In the genomic region with DNA sequence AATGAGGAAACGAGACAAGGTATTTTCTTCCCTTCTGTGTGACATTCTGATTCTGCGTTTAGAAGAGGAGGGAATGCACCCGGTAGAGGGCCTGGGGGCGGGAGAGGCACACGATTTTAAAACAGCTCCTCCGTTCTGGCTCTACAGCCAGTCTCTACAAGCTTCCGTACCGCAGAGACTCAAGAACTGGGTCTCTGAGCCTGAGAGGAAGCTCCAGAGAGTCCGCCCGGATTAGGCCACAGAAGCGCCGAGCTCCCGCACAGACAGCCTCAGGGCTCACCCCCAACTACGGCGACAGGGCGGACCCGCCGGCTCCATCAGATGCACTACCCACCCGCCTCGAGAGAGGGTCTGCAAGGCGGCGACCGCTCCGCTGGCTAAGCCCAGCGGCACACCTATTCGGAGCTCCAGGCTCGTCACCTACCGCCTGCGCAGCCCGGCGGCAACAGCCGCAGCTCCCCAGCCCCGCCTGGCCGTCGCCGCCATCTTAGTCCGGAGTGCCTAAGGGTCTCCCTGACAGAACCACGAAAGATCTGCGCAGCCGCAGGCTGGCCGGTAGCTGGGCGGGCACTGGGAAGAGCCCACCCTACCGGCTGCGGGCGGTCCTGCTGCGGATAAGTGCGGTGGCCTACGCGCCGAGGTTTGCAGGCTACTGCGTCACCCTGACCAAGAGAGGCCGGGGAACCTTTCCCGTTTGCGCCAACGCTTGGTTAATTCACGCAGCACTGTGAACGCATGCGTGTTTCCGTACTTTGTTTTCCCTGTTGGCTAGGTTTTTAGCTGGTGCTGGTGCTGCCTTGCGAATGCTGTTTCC, we compare ENCODE assay signal across 1 cellular context.
TF ChIP-seq lines count a peak whose summit lies in the region.

TSS of gene NFU1 (minus strand) at position 499 of the 814 bp plus-strand sequence. CDS start at position 486, 13 bp downstream.

TF ChIP-seq in HepG2, 621 proteins besides CTCF, POLR2A, EP300 and RAD21 (continued from another document and continues in another):
- TF ChIP-seq GRHL1 (CRISPR knock-in tag; conservative IDR thresholded peaks at IDR 0.05) = no peak
- TF ChIP-seq ZNF501 (CRISPR knock-in tag; IDR thresholded peaks at IDR 0.05) = peak; percentile 95
- no peak for TF ChIP-seq NONO (IDR thresholded peaks at IDR 0.05)
- peak; percentile 90 for TF ChIP-seq NONO (CRISPR knock-in tag; conservative IDR thresholded peaks at IDR 0.05)
- TF ChIP-seq NRL (CRISPR knock-in tag; IDR thresholded peaks at IDR 0.05; ENCODE audit: borderline replicate concordance) = peak; percentile 98
- TF ChIP-seq ZNF292 (CRISPR knock-in tag; IDR thresholded peaks at IDR 0.05; ENCODE audit: borderline replicate concordance, low read depth) = peak; percentile 94
- TF ChIP-seq ZNF652 (CRISPR knock-in tag; IDR thresholded peaks at IDR 0.05; ENCODE audit: borderline replicate concordance, low read depth) = no peak
- TF ChIP-seq MED1 (CRISPR knock-in tag; IDR thresholded peaks at IDR 0.05) = peak; percentile 87
- no peak for TF ChIP-seq ZNF20 (CRISPR knock-in tag; IDR thresholded peaks at IDR 0.05)
- peak; percentile 96 for TF ChIP-seq POLR2AphosphoS5 (IDR thresholded peaks at IDR 0.05; ENCODE audit: low read depth, low read length)
- TF ChIP-seq ZNF784 (CRISPR knock-in tag; IDR thresholded peaks at IDR 0.05; ENCODE audit: borderline replicate concordance) = peak; percentile 90
- no peak; the same call in 1 of the 2 replicates for TF ChIP-seq ZNF547 (CRISPR knock-in tag; IDR thresholded peaks at IDR 0.05)
- TF ChIP-seq RNF219 (CRISPR knock-in tag; IDR thresholded peaks at IDR 0.05) = no peak
- TF ChIP-seq ZNF772 (CRISPR knock-in tag; IDR thresholded peaks at IDR 0.05) = peak; percentile 86
- TF ChIP-seq UBTF (CRISPR knock-in tag; IDR thresholded peaks at IDR 0.05) = peak; percentile 100
- no peak for TF ChIP-seq ZNF101 (CRISPR knock-in tag; IDR thresholded peaks at IDR 0.05; ENCODE audit: borderline replicate concordance, low read depth)
- TF ChIP-seq, protein P1, sequence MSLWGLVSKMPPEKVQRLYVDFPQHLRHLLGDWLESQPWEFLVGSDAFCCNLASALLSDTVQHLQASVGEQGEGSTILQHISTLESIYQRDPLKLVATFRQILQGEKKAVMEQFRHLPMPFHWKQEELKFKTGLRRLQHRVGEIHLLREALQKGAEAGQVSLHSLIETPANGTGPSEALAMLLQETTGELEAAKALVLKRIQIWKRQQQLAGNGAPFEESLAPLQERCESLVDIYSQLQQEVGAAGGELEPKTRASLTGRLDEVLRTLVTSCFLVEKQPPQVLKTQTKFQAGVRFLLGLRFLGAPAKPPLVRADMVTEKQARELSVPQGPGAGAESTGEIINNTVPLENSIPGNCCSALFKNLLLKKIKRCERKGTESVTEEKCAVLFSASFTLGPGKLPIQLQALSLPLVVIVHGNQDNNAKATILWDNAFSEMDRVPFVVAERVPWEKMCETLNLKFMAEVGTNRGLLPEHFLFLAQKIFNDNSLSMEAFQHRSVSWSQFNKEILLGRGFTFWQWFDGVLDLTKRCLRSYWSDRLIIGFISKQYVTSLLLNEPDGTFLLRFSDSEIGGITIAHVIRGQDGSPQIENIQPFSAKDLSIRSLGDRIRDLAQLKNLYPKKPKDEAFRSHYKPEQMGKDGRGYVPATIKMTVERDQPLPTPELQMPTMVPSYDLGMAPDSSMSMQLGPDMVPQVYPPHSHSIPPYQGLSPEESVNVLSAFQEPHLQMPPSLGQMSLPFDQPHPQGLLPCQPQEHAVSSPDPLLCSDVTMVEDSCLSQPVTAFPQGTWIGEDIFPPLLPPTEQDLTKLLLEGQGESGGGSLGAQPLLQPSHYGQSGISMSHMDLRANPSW (CRISPR knock-in tag; IDR thresholded peaks at IDR 0.05; ENCODE audit: borderline replicate concordance) = peak; percentile 47; the same call in 1 of the 2 replicates
- TF ChIP-seq SIX4 (CRISPR knock-in tag; IDR thresholded peaks at IDR 0.05) = 0 out of 2 replicates have a peak, but pooled peaks have one; percentile 10
- TF ChIP-seq ONECUT2 (CRISPR knock-in tag; IDR thresholded peaks at IDR 0.05) = no peak
- TF ChIP-seq ZNF724P (CRISPR knock-in tag; IDR thresholded peaks at IDR 0.05; ENCODE audit: borderline replicate concordance) = peak; percentile 73; the same call in 1 of the 2 replicates
- TF ChIP-seq, protein P2, sequence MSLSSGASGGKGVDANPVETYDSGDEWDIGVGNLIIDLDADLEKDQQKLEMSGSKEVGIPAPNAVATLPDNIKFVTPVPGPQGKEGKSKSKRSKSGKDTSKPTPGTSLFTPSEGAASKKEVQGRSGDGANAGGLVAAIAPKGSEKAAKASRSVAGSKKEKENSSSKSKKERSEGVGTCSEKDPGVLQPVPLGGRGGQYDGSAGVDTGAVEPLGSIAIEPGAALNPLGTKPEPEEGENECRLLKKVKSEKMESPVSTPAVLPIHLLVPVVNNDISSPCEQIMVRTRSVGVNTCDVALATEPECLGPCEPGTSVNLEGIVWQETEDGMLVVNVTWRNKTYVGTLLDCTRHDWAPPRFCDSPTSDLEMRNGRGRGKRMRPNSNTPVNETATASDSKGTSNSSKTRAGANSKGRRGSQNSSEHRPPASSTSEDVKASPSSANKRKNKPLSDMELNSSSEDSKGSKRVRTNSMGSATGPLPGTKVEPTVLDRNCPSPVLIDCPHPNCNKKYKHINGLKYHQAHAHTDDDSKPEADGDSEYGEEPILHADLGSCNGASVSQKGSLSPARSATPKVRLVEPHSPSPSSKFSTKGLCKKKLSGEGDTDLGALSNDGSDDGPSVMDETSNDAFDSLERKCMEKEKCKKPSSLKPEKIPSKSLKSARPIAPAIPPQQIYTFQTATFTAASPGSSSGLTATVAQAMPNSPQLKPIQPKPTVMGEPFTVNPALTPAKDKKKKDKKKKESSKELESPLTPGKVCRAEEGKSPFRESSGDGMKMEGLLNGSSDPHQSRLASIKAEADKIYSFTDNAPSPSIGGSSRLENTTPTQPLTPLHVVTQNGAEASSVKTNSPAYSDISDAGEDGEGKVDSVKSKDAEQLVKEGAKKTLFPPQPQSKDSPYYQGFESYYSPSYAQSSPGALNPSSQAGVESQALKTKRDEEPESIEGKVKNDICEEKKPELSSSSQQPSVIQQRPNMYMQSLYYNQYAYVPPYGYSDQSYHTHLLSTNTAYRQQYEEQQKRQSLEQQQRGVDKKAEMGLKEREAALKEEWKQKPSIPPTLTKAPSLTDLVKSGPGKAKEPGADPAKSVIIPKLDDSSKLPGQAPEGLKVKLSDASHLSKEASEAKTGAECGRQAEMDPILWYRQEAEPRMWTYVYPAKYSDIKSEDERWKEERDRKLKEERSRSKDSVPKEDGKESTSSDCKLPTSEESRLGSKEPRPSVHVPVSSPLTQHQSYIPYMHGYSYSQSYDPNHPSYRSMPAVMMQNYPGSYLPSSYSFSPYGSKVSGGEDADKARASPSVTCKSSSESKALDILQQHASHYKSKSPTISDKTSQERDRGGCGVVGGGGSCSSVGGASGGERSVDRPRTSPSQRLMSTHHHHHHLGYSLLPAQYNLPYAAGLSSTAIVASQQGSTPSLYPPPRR (CRISPR knock-in tag; IDR thresholded peaks at IDR 0.05; ENCODE audit: borderline replicate concordance) = peak; percentile 72; the same call in 1 of the 2 replicates
- TF ChIP-seq ZNF230 (CRISPR knock-in tag; IDR thresholded peaks at IDR 0.05) = peak; percentile 94
- no peak for TF ChIP-seq TCF12 (IDR thresholded peaks at IDR 0.05)
- no peak for TF ChIP-seq TCF12 (CRISPR knock-in tag; IDR thresholded peaks at IDR 0.05)
- 0 out of 2 replicates have a peak, but pooled peaks have one; percentile 43 for TF ChIP-seq ZNF160 (CRISPR knock-in tag; IDR thresholded peaks at IDR 0.05)
- TF ChIP-seq CEBPG (CRISPR knock-in tag; IDR thresholded peaks at IDR 0.05) = peak; percentile 64
- TF ChIP-seq SP1 (IDR thresholded peaks at IDR 0.05) = no peak
- TF ChIP-seq SP1 (CRISPR knock-in tag; IDR thresholded peaks at IDR 0.05) = peak; percentile 67
- TF ChIP-seq SRY (CRISPR knock-in tag; IDR thresholded peaks at IDR 0.05) = peak; percentile 97
- TF ChIP-seq THYN1 (CRISPR knock-in tag; IDR thresholded peaks at IDR 0.05; ENCODE audit: borderline replicate concordance, low read depth) = peak; percentile 85; the same call in 1 of the 2 replicates
- peak; percentile 91; the same call in 1 of the 2 replicates for TF ChIP-seq ZNF264 (CRISPR knock-in tag; IDR thresholded peaks at IDR 0.05)
- no peak for TF ChIP-seq CBX5 (CRISPR knock-in tag; IDR thresholded peaks at IDR 0.05; ENCODE audit: borderline replicate concordance)
- peak; percentile 81 for TF ChIP-seq KLF13 (CRISPR knock-in tag; IDR thresholded peaks at IDR 0.05)
- TF ChIP-seq ZNF660 (CRISPR knock-in tag; IDR thresholded peaks at IDR 0.05; ENCODE audit: borderline replicate concordance, low read depth) = no peak
- peak; percentile 12; the same call in 1 of the 2 replicates for TF ChIP-seq RFX5 (IDR thresholded peaks at IDR 0.05; ENCODE audit: low read depth, low read length)
- no peak for TF ChIP-seq ZNF816 (CRISPR knock-in tag; IDR thresholded peaks at IDR 0.05; ENCODE audit: borderline replicate concordance)
- TF ChIP-seq KDM1A (CRISPR knock-in tag; IDR thresholded peaks at IDR 0.05) = no peak
- peak; percentile 95 for TF ChIP-seq FOXC1 (CRISPR knock-in tag; IDR thresholded peaks at IDR 0.05; ENCODE audit: borderline replicate concordance)
- peak; percentile 93 for TF ChIP-seq KMT2A (CRISPR knock-in tag; IDR thresholded peaks at IDR 0.05)
- peak; percentile 73 for TF ChIP-seq ELF1 (CRISPR knock-in tag; IDR thresholded peaks at IDR 0.05)
- TF ChIP-seq FOXM1 (CRISPR knock-in tag; IDR thresholded peaks at IDR 0.05) = no peak; the same call in 1 of the 2 replicates
- no peak; the same call in 1 of the 2 replicates for TF ChIP-seq ZNF614 (CRISPR knock-in tag; IDR thresholded peaks at IDR 0.05; ENCODE audit: borderline replicate concordance)
- TF ChIP-seq PPARG (CRISPR knock-in tag; conservative IDR thresholded peaks at IDR 0.05) = peak; percentile 62; the same call in 1 of the 2 replicates
- TF ChIP-seq RARG (CRISPR knock-in tag; IDR thresholded peaks at IDR 0.05; ENCODE audit: low read depth) = 0 out of 2 replicates have a peak, but pooled peaks have one; percentile 31
- peak; percentile 74; the same call in 1 of the 2 replicates for TF ChIP-seq FOXJ3 (CRISPR knock-in tag; IDR thresholded peaks at IDR 0.05; ENCODE audit: borderline replicate concordance)
- TF ChIP-seq SOX13 (IDR thresholded peaks at IDR 0.05) = no peak
- peak in 1 of 2 experiments; percentile 61; a peak in 2 of 4 replicates for TF ChIP-seq SOX13 (CRISPR knock-in tag; conservative IDR thresholded peaks at IDR 0.05 in 1 of 2, IDR thresholded peaks at IDR 0.05 in 1 of 2)
- peak; percentile 90 for TF ChIP-seq IRF2 (CRISPR knock-in tag; IDR thresholded peaks at IDR 0.05)
- TF ChIP-seq ZBTB26 (CRISPR knock-in tag; IDR thresholded peaks at IDR 0.05; ENCODE audit: borderline replicate concordance) = no peak; the same call in 1 of the 2 replicates
